Comparison of ENCODE assay signal across 8 cellular contexts in genomic region chr9:98775831-98776441, GRCh38. TPM values are rescaled to one million over a fixed set of nuclear protein-coding genes. Genes with fewer than 3 reads are reported as not detected.
DNase-seq lines count a peak whose midpoint lies in the region; ATAC-seq, FAIRE-seq and TF ChIP-seq lines count a peak whose summit lies in the region.

No MANE protein-coding gene starts in this region.

- H4K20me1 ChIP-seq in K562 (replicated peaks; ENCODE audit: control insufficient read depth, insufficient read depth, low read length) = no peaks in the 10 kb centered on the region

- H3K27me3 ChIP-seq in K562 (ENCODE audit: control insufficient read depth in 2 of 2, insufficient read depth in 2 of 2, low read length in 2 of 2) = no peaks in the 10 kb centered on the region

- H3K9me1 ChIP-seq in K562 (ENCODE audit: control insufficient read depth, insufficient read depth, low read length) = peaks cover 2% of the 10 kb centered on the region

- H3K36me3 ChIP-seq in K562 (ENCODE audit: control insufficient read depth, insufficient read depth, low read length) = peaks cover 79% of the 10 kb centered on the region

- no peak overlapping the region for H3K4me3 ChIP-seq in K562

- in situ Hi-C loops in K562 (cut with MboI) = loop anchor here (10.0 to 25.0 kb wide), 2 partner anchors 461 to 864 kb away; partner anchors contain the start of gene TRMO

- intact Hi-C loops in K562 (cut with micrococcal nuclease) = loop anchor here (2.0 to 5.0 kb wide), 2 partner anchors 239 to 461 kb away; no protein-coding TSS in a partner anchor

- CTCF ChIA-PET in K562 (lab: Yijun Ruan, JAX; ENCODE audit: low intra/inter-chr PET ratio) = interaction anchor here (0.5 to 3.2 kb wide), 8 partner anchors 459 to 1035 kb away, joined by 3 to 18 read pairs (median 4); partner anchors contain the start of gene TRMO

- TF ChIP-seq CTCF in K562 (IDR thresholded peaks at IDR 0.05 in 2 of 3, conservative IDR thresholded peaks at IDR 0.05 in 1 of 3; ENCODE audit: insufficient read depth in 2 of 3, low read depth in 1 of 3, low read length in 3 of 3) = peak; percentile 76 to 81 (median 81)

- peaks cover 0 to 3% of the 10 kb centered on the region in 2 experiments; a peak in 1 of 5 replicates for H3K4me1 ChIP-seq in K562 (replicated peaks in 1 of 2; ENCODE audit: control insufficient read depth in 2 of 2, insufficient read depth in 2 of 2, low read length in 2 of 2)

- FAIRE-seq in K562 (lab: Jason Lieb, UNC) = peak; percentile 98

- no peaks in the 10 kb centered on the region for H3K79me2 ChIP-seq in K562 (ENCODE audit: control insufficient read depth, insufficient read depth, low read length)

- TF ChIP-seq RAD21 in K562 (CRISPR knock-in tag; conservative IDR thresholded peaks at IDR 0.05 in 1 of 2, IDR thresholded peaks at IDR 0.05 in 1 of 2) = peak; percentile 68 to 79

- no peak for TF ChIP-seq POLR2A in K562 (conservative IDR thresholded peaks at IDR 0.05)

- ATAC-seq in K562 = peak; percentile 93
- peak; percentile 38 for ATAC-seq in stimulated activated naive CD8-positive, alpha-beta T cell treated with anti-CD3 and anti-CD28 coated beads, Interleukin-15, Interleukin-2, amounts not matched to agents 100 U/mL and 50 U/mL, for 24 hours
- ATAC-seq in HG02938 (IDR thresholded peaks at IDR 0.05; ENCODE audit: unreplicated experiment) = no peak
- no peak for ATAC-seq in GM18517 (IDR thresholded peaks at IDR 0.05; ENCODE audit: unreplicated experiment)

- H3K9ac ChIP-seq in K562 (ENCODE audit: insufficient read depth in 1 of 2, low read depth in 2 of 2, low read length in 2 of 2) = no peak overlapping the region

- POLR2A ChIA-PET in K562 (lab: Yijun Ruan, JAX) = interaction anchor here (0.6 to 1.9 kb wide), 4 partner anchors 11 to 469 kb away, joined by 3 to 8 read pairs (median 4); no protein-coding TSS in a partner anchor

- no peak overlapping the region for H3K4me2 ChIP-seq in K562 (ENCODE audit: insufficient read depth, low read length)

- no peak for TF ChIP-seq EP300 in K562 (IDR thresholded peaks at IDR 0.05; ENCODE audit: low read length)

- 25% methylated on average over 8 of the region's 8 CpGs for WGBS in K562 (ENCODE audit: insufficient coverage, low coverage, missing lambda C conversion rate)

- no TSS peak for BruUV-seq in K562 (replicated peaks; lab: Mats Ljungman, UMichigan)

- no peaks in the 10 kb centered on the region for H3K9me3 ChIP-seq in K562 (replicated peaks; ENCODE audit: control insufficient read depth, insufficient read depth, low read depth, low read length)

- no peak overlapping the region for H3K27ac ChIP-seq in K562 (ENCODE audit: extremely low read depth, low read depth, low read length)

- DNase-seq in D341Med (ENCODE audit: low spot score) (peak; percentile 79), H4 (ENCODE audit: low spot score) (peak; percentile 61), NCI-H82 (lab: John Stamatoyannopoulos, UW) (peak; percentile 94), K562 (ENCODE audit: extremely low read depth in 1 of 4, low spot score in 3 of 4) (peak; percentile 80 to 81 (median 80)), iris pigment epithelial cell (ENCODE audit: low read depth) (peak; percentile 75)
- peak; percentile 48 for DNase-seq in stimulated activated naive CD8-positive, alpha-beta T cell treated with anti-CD3 and anti-CD28 coated beads, Interleukin-15, Interleukin-2, amounts not matched to agents 100 U/mL and 50 U/mL, for 24 hours

- H2AFZ ChIP-seq in K562 (ENCODE audit: low read depth, low read length) = no peak overlapping the region

TF ChIP-seq in K562, 482 proteins besides CTCF, POLR2A, EP300 and RAD21 (continues in another document):
- TF ChIP-seq NRF1 (conservative IDR thresholded peaks at IDR 0.05 in 1 of 2, IDR thresholded peaks at IDR 0.05 in 1 of 2) = no peak
- peak; percentile 78 for TF ChIP-seq STAG1 (CRISPR knock-in tag; IDR thresholded peaks at IDR 0.05; ENCODE audit: borderline replicate concordance)
- peak; percentile 65; the same call in 1 of the 2 replicates for TF ChIP-seq ZBTB7A (IDR thresholded peaks at IDR 0.05; ENCODE audit: borderline replicate concordance, control insufficient read depth, low read depth, low read length)
- no peak for TF ChIP-seq E2F8 (IDR thresholded peaks at IDR 0.05; ENCODE audit: low read depth, partially characterized antibody)
- TF ChIP-seq ZNF121 (CRISPR knock-in tag; conservative IDR thresholded peaks at IDR 0.05) = peak; percentile 58; the same call in 1 of the 2 replicates
- peak in 1 of 3 experiments; percentile 10 for TF ChIP-seq YY1 (IDR thresholded peaks at IDR 0.05; ENCODE audit: borderline replicate concordance in 1 of 3, control insufficient read depth in 1 of 3, extremely low read depth in 1 of 3, insufficient read depth in 3 of 3, insufficient read length in 1 of 3, insufficient replicate concordance in 2 of 3, low read depth in 1 of 3, low read length in 2 of 3)
- TF ChIP-seq DEAF1 (CRISPR knock-in tag; IDR thresholded peaks at IDR 0.05) = peak; percentile 47; the same call in 1 of the 2 replicates

RNA-seq across cellular contexts. Expression of gene ANKS6, which starts 20.4 kb away (rescaled TPM):
- 11.6 and 12.6 TPM in 2 replicates for total RNA-seq in H4 (2014; rRNA removed; shearing (Covaris generic))
- 68.9 and 115 TPM in 2 replicates for total RNA-seq in K562 (2011; cell fraction: chromatin; rRNA removed; ENCODE audit: low replicate concordance)
- total RNA-seq in K562 (2011; cell fraction: nucleolus; rRNA removed) = 69.9 and 73.9 TPM in 2 replicates
- 65.8 and 76.9 TPM in 2 replicates for total RNA-seq in K562 (2011; cell fraction: nucleoplasm; rRNA removed)
- total RNA-seq in K562 (2014; rRNA removed) = 46.3 and 64.7 TPM in 2 replicates
- total RNA-seq in K562 (2014; rRNA removed; fragmentation: Illumina TruSeq; extraction: Trizol) = 25.4 and 28.5 TPM in 2 replicates
- 30.1 and 31.9 TPM in 2 replicates for total RNA-seq in K562 (2015; rRNA removed; fragmentation: Illumina TruSeq; extraction: Trizol)
- 72.2 and 74.5 TPM in 2 replicates for total RNA-seq in K562 (2021)
- 46.5 and 50.7 TPM in 2 replicates for polyA plus RNA-seq in K562 (2011; rRNA removed)
- 43.5 and 86.7 TPM in 2 replicates for polyA plus RNA-seq in K562 (2011; cell fraction: cytosol; rRNA removed)
- polyA plus RNA-seq in K562 (2011; cell fraction: nucleus; rRNA removed) = 120 and 181 TPM in 2 replicates
- 43.7 and 44.2 TPM in 2 replicates for polyA plus RNA-seq in K562 (2012)
- 36.9 and 41.8 TPM in 2 replicates for polyA plus RNA-seq in K562 (2014; fragmentation: Illumina TruSeq; extraction: Trizol)
- polyA plus RNA-seq in K562 (2014; fragmentation: Nextera tagmentation; extraction: Ambion mirVana) = 10 to 100 TPM in 1 of 2 experiments, 1 to 10 TPM in 1; 9.9 to 11.8 TPM
- polyA plus RNA-seq in K562 (2014; rRNA removed) = 68.8 and 74.3 TPM in 2 replicates
- 27.0 and 35.5 TPM in 2 replicates for polyA minus RNA-seq in K562 (2011; rRNA and poly(A)+ RNA removed)
- polyA minus RNA-seq in K562 (2011; cell fraction: cytosol; rRNA and poly(A)+ RNA removed) = 29.9 and 31.2 TPM in 2 replicates
- 31.0 and 35.3 TPM in 2 replicates for polyA minus RNA-seq in K562 (2011; cell fraction: nucleus; rRNA and poly(A)+ RNA removed)

RNA-seq across cellular contexts. Expression of gene GALNT12, which starts 31.5 kb away (rescaled TPM):
- 3.1 and 3.6 TPM in 2 replicates for total RNA-seq in H4 (2014; rRNA removed; shearing (Covaris generic))
- 99.2 and 173 TPM in 2 replicates for total RNA-seq in K562 (2011; cell fraction: chromatin; rRNA removed; ENCODE audit: low replicate concordance)
- 75.7 and 81.2 TPM in 2 replicates for total RNA-seq in K562 (2011; cell fraction: nucleolus; rRNA removed)
- total RNA-seq in K562 (2011; cell fraction: nucleoplasm; rRNA removed) = 101 and 122 TPM in 2 replicates
- 36.3 and 39.1 TPM in 2 replicates for total RNA-seq in K562 (2014; rRNA removed)
- total RNA-seq in K562 (2014; rRNA removed; fragmentation: Illumina TruSeq; extraction: Trizol) = 44.2 and 51.1 TPM in 2 replicates
- total RNA-seq in K562 (2015; rRNA removed; fragmentation: Illumina TruSeq; extraction: Trizol) = 43.6 and 46.8 TPM in 2 replicates
- 38.1 and 39.3 TPM in 2 replicates for total RNA-seq in K562 (2021)
- 82.9 and 86.6 TPM in 2 replicates for polyA plus RNA-seq in K562 (2011; rRNA removed)
- polyA plus RNA-seq in K562 (2011; cell fraction: cytosol; rRNA removed) = 28.4 and 41.1 TPM in 2 replicates
- 163 and 207 TPM in 2 replicates for polyA plus RNA-seq in K562 (2011; cell fraction: nucleus; rRNA removed)
- 37.8 and 58.5 TPM in 2 replicates for polyA plus RNA-seq in K562 (2012)
- 42.4 and 45.3 TPM in 2 replicates for polyA plus RNA-seq in K562 (2014; fragmentation: Illumina TruSeq; extraction: Trizol)
- polyA plus RNA-seq in K562 (2014; fragmentation: Nextera tagmentation; extraction: Ambion mirVana) = 10 to 100 TPM; 29.7 to 33.7 TPM
- polyA plus RNA-seq in K562 (2014; rRNA removed) = 45.6 and 49.4 TPM in 2 replicates
- polyA minus RNA-seq in K562 (2011; rRNA and poly(A)+ RNA removed) = 35.3 and 36.9 TPM in 2 replicates
- 12.0 and 15.8 TPM in 2 replicates for polyA minus RNA-seq in K562 (2011; cell fraction: cytosol; rRNA and poly(A)+ RNA removed)
- polyA minus RNA-seq in K562 (2011; cell fraction: nucleus; rRNA and poly(A)+ RNA removed) = 32.7 and 49.1 TPM in 2 replicates

Comparison
In these comparisons a context has a peak if more than half of its experiments do, and no peak if none do; other contexts are left out.
1. ATAC-seq: peak in K562 (single experiment) and stimulated activated naive CD8-positive, alpha-beta T cell treated with anti-CD3 and anti-CD28 coated beads, Interleukin-15, Interleukin-2, amounts not matched to agents 100 U/mL and 50 U/mL, for 24 hours (single experiment); none in HG02938 (single experiment) and GM18517 (single experiment).
2. Peak in every context shown above with its lines, with median percentiles within 50 percentile points of each other: DNase-seq.